In the genomic region with DNA sequence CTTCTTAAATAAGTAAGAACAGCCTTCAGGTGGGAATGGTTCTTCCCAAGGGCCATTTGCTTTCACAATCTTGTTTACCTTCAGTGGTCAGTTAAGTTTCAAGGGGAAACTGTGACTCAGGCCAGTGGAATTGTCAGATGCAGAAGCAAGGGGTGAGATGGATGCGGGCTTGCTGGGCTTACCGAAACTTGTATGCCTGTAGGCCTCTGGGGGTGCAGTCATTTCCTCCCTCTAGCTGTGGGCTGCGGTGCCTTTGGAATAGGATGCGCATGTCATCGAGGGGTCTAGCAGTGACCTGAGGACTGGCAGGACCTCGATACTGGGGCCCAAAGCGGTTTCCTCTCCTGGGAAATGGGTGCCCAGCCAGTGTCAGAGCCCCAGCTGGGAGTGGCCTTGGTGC, we compare ENCODE assay signal across 17 cellular contexts.
DNase-seq lines count a peak whose midpoint lies in the region; ATAC-seq, FAIRE-seq and TF ChIP-seq lines count a peak whose summit lies in the region.
"Had no signal": no experiment of that assay in that cellular context is flagged by ENCODE, and none has a peak within 500 bp of the region (broad histone marks: within the 10 kb centered on the region; RNA-seq: fewer than 3 reads in every experiment).

No MANE protein-coding gene starts in this region.

- H3K27me3 ChIP-seq in endothelial cell of umbilical vein (ENCODE audit: control insufficient read depth in 2 of 2, insufficient read depth in 2 of 2, low read length in 2 of 2): no peaks in the 10 kb centered on the region
- H3K27me3 ChIP-seq: ascending aorta, gastroesophageal sphincter, suprapubic skin had no signal

- no peak for TF ChIP-seq POLR2A in endothelial cell of umbilical vein (IDR thresholded peaks at IDR 0.05; ENCODE audit: low read depth, low read length)
- no peak for TF ChIP-seq POLR2A in GM18505 (IDR thresholded peaks at IDR 0.05; ENCODE audit: borderline replicate concordance, extremely low read depth, insufficient read depth, insufficient read length)

- ATAC-seq in HG03025 (IDR thresholded peaks at IDR 0.05; ENCODE audit: low FRiP score, unreplicated experiment) (no peak), GM18505 (IDR thresholded peaks at IDR 0.05; ENCODE audit: unreplicated experiment) (no peak)
- ATAC-seq: gastroesophageal sphincter had no signal

- TF ChIP-seq CTCF in endothelial cell of umbilical vein (IDR thresholded peaks at IDR 0.05; ENCODE audit: extremely low read depth in 1 of 2, insufficient read depth in 1 of 2, low read depth in 1 of 2, low read length in 2 of 2): peak in 1 of 2 donors; percentile 11

- no peaks in the 10 kb centered on the region for H3K36me3 ChIP-seq in endothelial cell of umbilical vein (ENCODE audit: control insufficient read depth in 2 of 2, extremely low read depth in 1 of 2, insufficient read depth in 2 of 2, low read length in 2 of 2)

- CTCF ChIA-PET in endothelial cell of umbilical vein (lab: Charles Lee): interaction anchor here (0.8 to 1.7 kb wide), 3 partner anchors 47 to 49 kb away, joined by 3 to 7 read pairs (median 3); no protein-coding TSS in a partner anchor

- no peaks in the 10 kb centered on the region for H4K20me1 ChIP-seq in endothelial cell of umbilical vein (replicated peaks; ENCODE audit: control insufficient read depth, extremely low read depth, insufficient read depth, low read length)

- H3K4me2 ChIP-seq in endothelial cell of umbilical vein (ENCODE audit: insufficient read depth, low read length): peak overlapping the region; percentile 23

- dilution Hi-C loops in endothelial cell of umbilical vein (cut with MboI; ENCODE audit: extremely low pct_ligation_motif_present, low sequenced_read_pairs): no loop called here

- no peaks in the 10 kb centered on the region for H3K9me3 ChIP-seq in endothelial cell of umbilical vein (replicated peaks; ENCODE audit: control insufficient read depth, insufficient read depth, low read length)
- H3K9me3 ChIP-seq: ascending aorta, gastroesophageal sphincter, suprapubic skin had no signal

- DNase-seq in EH (ENCODE audit: low read depth) (peak; percentile 96), RPMI7951 (ENCODE audit: low read depth) (peak; percentile 98), endothelial cell of umbilical vein (ENCODE audit: low read depth, low spot score) (peak; percentile 88), non-pigmented ciliary epithelial cell (ENCODE audit: low read depth) (peak; percentile 91), NCI-H82 treated with DMSO at 0.1 percent for 48 hours (lab: John Stamatoyannopoulos, UW; ENCODE audit: unreplicated experiment) (no peak), G401 (ENCODE audit: low spot score) (no peak)
- DNase-seq: COR-L47, NCI-H1694 treated with DMSO at 0.1 percent for 48 hours, OCI-M1, posterior cingulate gyrus had no signal

- peak; percentile 99 for FAIRE-seq in endothelial cell of umbilical vein (lab: Jason Lieb, UNC)
- FAIRE-seq: GM12892 had no signal

- H3K27ac ChIP-seq in endothelial cell of umbilical vein (ENCODE audit: insufficient read depth, low read depth, low read length): peak overlapping the region; percentile 40
- H3K27ac ChIP-seq: ascending aorta, gastroesophageal sphincter, suprapubic skin had no signal

- H3K4me3 ChIP-seq in endothelial cell of umbilical vein (replicated peaks in 1 of 3; ENCODE audit: insufficient read depth in 1 of 3, low read depth in 1 of 3, low read length in 3 of 3): no peak overlapping the region
- H3K4me3 ChIP-seq: ascending aorta, gastroesophageal sphincter, lung, suprapubic skin had no signal

- H3K79me2 ChIP-seq in endothelial cell of umbilical vein (ENCODE audit: control insufficient read depth, insufficient read depth, low read length): no peaks in the 10 kb centered on the region

- BruUV-seq in endothelial cell of umbilical vein (replicated peaks; lab: Mats Ljungman, UMichigan): no TSS peak

- in situ Hi-C loops in G401 (cut with HindIII; ENCODE audit: low sequenced_read_pairs): no loop called here

- peaks cover 22% of the 10 kb centered on the region for H3K4me1 ChIP-seq in endothelial cell of umbilical vein (ENCODE audit: control insufficient read depth, extremely low read depth, insufficient read depth, low read length)

- POLR2A ChIA-PET in endothelial cell of umbilical vein (lab: Charles Lee): no interaction called here

- peak overlapping the region; percentile 15 for H2AFZ ChIP-seq in endothelial cell of umbilical vein (ENCODE audit: low read depth, low read length)

- no peak overlapping the region for H3K9ac ChIP-seq in endothelial cell of umbilical vein (replicated peaks; ENCODE audit: extremely low read depth, insufficient read depth, low read length)

- intact Hi-C loops in endothelial cell of umbilical vein (cut with micrococcal nuclease): no loop called here

- no peaks in the 10 kb centered on the region for H3K9me1 ChIP-seq in endothelial cell of umbilical vein (replicated peaks; ENCODE audit: control insufficient read depth, extremely low read depth, insufficient read depth, low read length)

TF ChIP-seq in endothelial cell of umbilical vein, 7 proteins besides CTCF, POLR2A, EP300 and RAD21:
- no peak for TF ChIP-seq MYC (IDR thresholded peaks at IDR 0.05; ENCODE audit: low read depth, low read length)
- TF ChIP-seq FOS (IDR thresholded peaks at IDR 0.05; ENCODE audit: borderline replicate concordance, insufficient read depth, low read length): peak; percentile 95
- peak; percentile 44 for TF ChIP-seq POLR2AphosphoS5 (IDR thresholded peaks at IDR 0.05; ENCODE audit: insufficient read depth, low read depth, low read length)
- TF ChIP-seq, protein P1, sequence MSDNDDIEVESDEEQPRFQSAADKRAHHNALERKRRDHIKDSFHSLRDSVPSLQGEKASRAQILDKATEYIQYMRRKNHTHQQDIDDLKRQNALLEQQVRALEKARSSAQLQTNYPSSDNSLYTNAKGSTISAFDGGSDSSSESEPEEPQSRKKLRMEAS (IDR thresholded peaks at IDR 0.05; ENCODE audit: insufficient read depth, insufficient read length): no peak
- no peak for TF ChIP-seq GATA2 (IDR thresholded peaks at IDR 0.05; ENCODE audit: insufficient read depth, insufficient read length, low read depth, low read length)
- TF ChIP-seq JUN (IDR thresholded peaks at IDR 0.05; ENCODE audit: borderline replicate concordance, insufficient read depth, insufficient read length, low read depth): peak; percentile 80
- no peak for TF ChIP-seq EZH2 (IDR thresholded peaks at IDR 0.05; ENCODE audit: borderline replicate concordance, low read depth, low read length, severe bottlenecking)

Comparison
In these comparisons a context has a peak if more than half of its experiments do, and no peak if none do; other contexts are left out.
1. DNase-seq: peak in EH (single experiment), RPMI7951 (single experiment), endothelial cell of umbilical vein (single experiment) and non-pigmented ciliary epithelial cell (single experiment); none in NCI-H82 treated with DMSO at 0.1 percent for 48 hours (single experiment) and G401 (single experiment).